ENCODE assay signal across 17 cellular contexts in the genomic region with DNA sequence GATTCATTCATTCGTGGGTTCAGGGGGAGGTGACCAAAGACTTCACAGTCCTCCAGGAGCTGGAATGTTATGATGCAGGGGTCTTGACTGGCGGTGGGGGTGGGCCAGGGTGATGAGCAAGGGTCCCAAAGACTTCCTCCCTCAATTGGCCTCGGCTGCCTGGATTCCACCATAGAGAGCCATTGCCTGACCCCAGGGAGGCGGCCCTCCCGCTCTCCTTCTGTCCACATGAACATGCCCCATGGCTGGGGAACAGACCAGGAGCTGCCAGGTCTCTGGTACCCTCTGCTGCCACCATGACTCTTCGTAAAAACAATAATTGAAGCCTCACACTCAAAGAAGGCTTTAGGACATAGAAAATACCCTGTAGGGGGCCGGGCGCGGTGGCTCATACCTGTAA.
"Had no signal": no experiment of that assay in that cellular context is flagged by ENCODE, and none has a peak within 500 bp of the region (broad histone marks: within the 10 kb centered on the region; RNA-seq: fewer than 3 reads in every experiment).

No MANE protein-coding gene starts in this region.

- H3K9me3 ChIP-seq: esophagus muscularis mucosa, stomach, thyroid gland, uterus had no signal

- H3K27ac Mint-ChIP-seq: activated CD4-positive, alpha-beta memory T cell treated with anti-CD3 and anti-CD28 coated beads for 36 hours; activated naive CD4-positive, alpha-beta T cell treated with anti-CD3 and anti-CD28 coated beads, Interleukin-2, amount 50 U/mL, for 72 hours had no signal

- H3K9me3 Mint-ChIP-seq: activated CD4-positive, alpha-beta memory T cell treated with anti-CD3 and anti-CD28 coated beads for 36 hours; activated naive CD4-positive, alpha-beta T cell treated with anti-CD3 and anti-CD28 coated beads, Interleukin-2, amount 50 U/mL, for 72 hours; activated T-cell treated with anti-CD3 and anti-CD28 coated beads, Interleukin-2, amount 50 U/mL, for 4 hours; immature natural killer cell; nephron had no signal

- H3K4me1 ChIP-seq: esophagus muscularis mucosa, uterus had no signal

- H3K27ac ChIP-seq: brain microvascular endothelial cell, esophagus muscularis mucosa, stomach, thyroid gland, uterus had no signal

- ATAC-seq: activated naive CD4-positive, alpha-beta T cell treated with anti-CD3 and anti-CD28 coated beads, Interleukin-2, amount 50 U/mL, for 72 hours; activated T-cell treated with anti-CD3 and anti-CD28 coated beads, Interleukin-2, amount 50 U/mL, for 4 hours had no signal

- H3K36me3 ChIP-seq: brain microvascular endothelial cell, esophagus muscularis mucosa, stomach, thyroid gland, uterus had no signal

- H3K4me3 ChIP-seq: esophagus muscularis mucosa, stomach, thyroid gland, uterus had no signal

- DNase-seq: activated CD4-positive, alpha-beta memory T cell treated with anti-CD3 and anti-CD28 coated beads for 36 hours; activated CD4-positive, alpha-beta T cell treated with anti-CD3 and anti-CD28 coated beads for 1 hour; activated effector memory CD4-positive, alpha-beta T cell treated with anti-CD3 and anti-CD28 coated beads, Interleukin-2, amount 50 U/mL, for 16 hours; activated T-cell treated with anti-CD3 and anti-CD28 coated beads, Interleukin-2, amount 50 U/mL, for 4 hours; amniotic stem cell; brain microvascular endothelial cell; foreskin fibroblast; immature natural killer cell; mesenchymal stem cell; stimulated activated CD4-positive, alpha-beta T cell treated with anti-CD3 and anti-CD28 coated beads, Interleukin-15, amount 100 ng/mL, for 24 hours; stimulated activated CD4-positive, alpha-beta T cell treated with anti-CD3 and anti-CD28 coated beads, Interleukin-4, amount 100 ng/mL, for 24 hours; stomach; thyroid gland; uterus had no signal

- H3K4me3 Mint-ChIP-seq: activated CD4-positive, alpha-beta memory T cell treated with anti-CD3 and anti-CD28 coated beads for 36 hours; activated T-cell treated with anti-CD3 and anti-CD28 coated beads, Interleukin-2, amount 50 U/mL, for 4 hours; immature natural killer cell had no signal

- H3K36me3 Mint-ChIP-seq: activated CD4-positive, alpha-beta memory T cell treated with anti-CD3 and anti-CD28 coated beads for 36 hours; activated naive CD4-positive, alpha-beta T cell treated with anti-CD3 and anti-CD28 coated beads, Interleukin-2, amount 50 U/mL, for 72 hours; immature natural killer cell had no signal

- H3K27me3 ChIP-seq: thyroid gland had no signal
